Comparison of ENCODE assay signal across 9 cellular contexts in the genomic region with DNA sequence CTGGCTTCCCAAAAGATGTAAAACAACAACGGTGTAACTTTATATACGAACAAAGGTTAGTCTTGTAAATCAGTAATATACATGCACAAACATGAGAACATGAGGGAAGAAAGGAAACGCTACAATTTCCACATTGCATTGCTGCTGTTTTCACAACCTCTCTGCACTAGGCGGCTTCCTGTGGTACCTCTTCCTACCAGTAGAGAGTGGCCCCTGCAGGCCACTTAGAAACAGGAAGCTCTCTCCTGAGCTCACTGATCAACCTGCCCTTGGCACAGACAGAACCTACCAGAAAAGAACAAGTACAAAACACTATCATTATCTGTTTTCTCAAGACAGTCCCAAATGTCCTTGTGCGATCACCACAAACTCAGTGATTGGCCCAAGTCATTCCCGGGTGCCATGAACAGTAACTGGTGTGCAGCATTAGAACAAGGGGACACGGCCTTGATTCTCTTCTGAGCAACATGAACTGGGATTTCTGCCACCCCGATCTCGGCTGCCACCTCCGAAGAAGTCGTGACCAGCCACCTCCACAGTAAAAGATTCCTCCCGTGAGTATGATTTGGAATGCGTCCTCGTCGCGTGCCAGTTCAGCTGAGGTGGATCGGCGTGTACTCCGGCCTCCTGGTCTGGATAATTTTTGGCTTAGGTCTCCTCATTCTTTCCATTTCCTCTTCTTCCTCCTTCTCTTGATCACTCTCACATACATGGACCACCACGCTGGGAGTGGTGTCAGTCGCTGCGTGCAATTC. TPM values are rescaled to one million over a fixed set of nuclear protein-coding genes. Genes with fewer than 3 reads are reported as not detected.
A peak's percentile ranks its signal among the peaks of the same experiment; 100 is the strongest.
DNase-seq lines count a peak whose midpoint lies in the region; ATAC-seq, FAIRE-seq and TF ChIP-seq lines count a peak whose summit lies in the region.
"Had no signal": no experiment of that assay in that cellular context is flagged by ENCODE, and none has a peak within 500 bp of the region (broad histone marks: within the 10 kb centered on the region; RNA-seq: fewer than 3 reads in every experiment).

No MANE protein-coding gene starts in this region.

- peak; percentile 60 for TF ChIP-seq CTCF in OCI-LY7 (conservative IDR thresholded peaks at IDR 0.05; ENCODE audit: low read length)
- TF ChIP-seq CTCF in endothelial cell of umbilical vein (IDR thresholded peaks at IDR 0.05; ENCODE audit: extremely low read depth in 1 of 2, insufficient read depth in 1 of 2, low read depth in 1 of 2, low read length in 2 of 2): peak; percentile 14
- no peak for TF ChIP-seq CTCF in colonic mucosa (IDR thresholded peaks at IDR 0.05)

- DNase-seq in activated CD4-positive, alpha-beta T cell treated with anti-CD3 and anti-CD28 coated beads for 36 hours: peak; percentile 40
- no peak for DNase-seq in activated CD4-positive, alpha-beta T cell treated with anti-CD3 and anti-CD28 coated beads for 4 hours
- DNase-seq in OCI-LY7 (ENCODE audit: low spot score) (peak; percentile 43), endothelial cell of umbilical vein (ENCODE audit: low read depth, low spot score) (peak; percentile 22), colonic mucosa (no peak), GM19239 (ENCODE audit: insufficient read length, low spot score) (no peak)
- DNase-seq in stimulated activated effector memory CD8-positive, alpha-beta T cell treated with anti-CD3 and anti-CD28 coated beads, Interleukin-12 subunit alpha, Interleukin-12 subunit beta, amount 100 ng/mL, for 72 hours (ENCODE audit: low spot score in 2 of 2): no peak
- DNase-seq in effector memory CD4-positive, alpha-beta T cell: no peak
- DNase-seq: naive thymus-derived CD8-positive, alpha-beta T cell had no signal

- POLR2A ChIA-PET in activated CD4-positive, alpha-beta T cell treated with anti-CD3 and anti-CD28 coated beads for 36 hours (lab: Charles Lee): no interaction called here
- POLR2A ChIA-PET in OCI-LY7 (lab: Charles Lee): interaction anchor here (1.0 to 1.4 kb wide), 2 partner anchors 8 to 14 kb away, joined by 3 read pairs; no protein-coding TSS in a partner anchor
- POLR2A ChIA-PET in endothelial cell of umbilical vein (lab: Charles Lee): interaction anchor here (2.0 kb wide), 1 partner anchor 9 kb away, joined by 7 read pairs; no protein-coding TSS in a partner anchor

- peaks cover 14% of the 10 kb centered on the region for H3K36me3 Mint-ChIP-seq in activated CD4-positive, alpha-beta T cell treated with anti-CD3 and anti-CD28 coated beads for 36 hours (ENCODE audit: low read depth)
- H3K36me3 Mint-ChIP-seq in stimulated activated effector memory CD8-positive, alpha-beta T cell treated with anti-CD3 and anti-CD28 coated beads, Interleukin-12 subunit alpha, Interleukin-12 subunit beta, amount 100 ng/mL, for 72 hours: peaks cover 6% of the 10 kb centered on the region

- BruUV-seq in OCI-LY7 (replicated peaks; lab: Mats Ljungman, UMichigan) (no TSS peak), endothelial cell of umbilical vein (replicated peaks; lab: Mats Ljungman, UMichigan) (no TSS peak)

- H2AFZ ChIP-seq in OCI-LY7 (ENCODE audit: low read length): no peak overlapping the region
- H2AFZ ChIP-seq in endothelial cell of umbilical vein (ENCODE audit: low read depth, low read length): no peak overlapping the region

- 0 out of 2 replicates have a peak, but pooled peaks cover 3% of the 10 kb centered on the region for H4K20me1 ChIP-seq in OCI-LY7 (ENCODE audit: insufficient read depth, low read length)
- no peaks in the 10 kb centered on the region for H4K20me1 ChIP-seq in endothelial cell of umbilical vein (replicated peaks; ENCODE audit: control insufficient read depth, extremely low read depth, insufficient read depth, low read length)

- H3K27ac Mint-ChIP-seq in activated CD4-positive, alpha-beta T cell treated with anti-CD3 and anti-CD28 coated beads for 36 hours: no peak overlapping the region
- no peak overlapping the region for H3K27ac Mint-ChIP-seq in stimulated activated effector memory CD8-positive, alpha-beta T cell treated with anti-CD3 and anti-CD28 coated beads, Interleukin-12 subunit alpha, Interleukin-12 subunit beta, amount 100 ng/mL, for 72 hours
- H3K27ac Mint-ChIP-seq: naive thymus-derived CD8-positive, alpha-beta T cell had no signal

- H3K36me3 ChIP-seq in OCI-LY7 (ENCODE audit: insufficient read depth, low read length): no peaks in the 10 kb centered on the region
- H3K36me3 ChIP-seq in endothelial cell of umbilical vein (ENCODE audit: control insufficient read depth in 2 of 2, extremely low read depth in 1 of 2, insufficient read depth in 2 of 2, low read length in 2 of 2): peaks cover 5 to 20% of the 10 kb centered on the region in 2 experiments
- peaks cover 7% of the 10 kb centered on the region for H3K36me3 ChIP-seq in colonic mucosa
- H3K36me3 ChIP-seq in effector memory CD4-positive, alpha-beta T cell (ENCODE audit: control insufficient read depth, insufficient read depth, low read length): peaks cover 5% of the 10 kb centered on the region

- H3K9ac ChIP-seq in endothelial cell of umbilical vein (replicated peaks; ENCODE audit: extremely low read depth, insufficient read depth, low read length) (no peak overlapping the region), colonic mucosa (ENCODE audit: low read depth in 2 of 2, low read length in 2 of 2) (no peak overlapping the region)

- H3K9me3 ChIP-seq in OCI-LY7 (ENCODE audit: low read length) (no peaks in the 10 kb centered on the region), endothelial cell of umbilical vein (replicated peaks; ENCODE audit: control insufficient read depth, insufficient read depth, low read length) (no peaks in the 10 kb centered on the region), colonic mucosa (no peaks in the 10 kb centered on the region)
- H3K9me3 ChIP-seq in effector memory CD4-positive, alpha-beta T cell (ENCODE audit: control insufficient read depth, low read length): no peaks in the 10 kb centered on the region

- H3K9me1 ChIP-seq in endothelial cell of umbilical vein (replicated peaks; ENCODE audit: control insufficient read depth, extremely low read depth, insufficient read depth, low read length): no peaks in the 10 kb centered on the region

- H3K4me1 ChIP-seq in OCI-LY7 (ENCODE audit: insufficient read depth, low read length, poor library complexity, severe bottlenecking) (no peaks in the 10 kb centered on the region), endothelial cell of umbilical vein (ENCODE audit: control insufficient read depth, extremely low read depth, insufficient read depth, low read length) (no peaks in the 10 kb centered on the region), colonic mucosa (peaks cover 16% of the 10 kb centered on the region)
- no peaks in the 10 kb centered on the region for H3K4me1 ChIP-seq in effector memory CD4-positive, alpha-beta T cell (ENCODE audit: control insufficient read depth, insufficient read depth, low read length, poor library complexity, severe bottlenecking)

- H3K79me2 ChIP-seq in OCI-LY7 (ENCODE audit: insufficient read depth, low read depth, low read length): no peaks in the 10 kb centered on the region
- no peaks in the 10 kb centered on the region for H3K79me2 ChIP-seq in endothelial cell of umbilical vein (ENCODE audit: control insufficient read depth, insufficient read depth, low read length)

- no peaks in the 10 kb centered on the region for H3K9me3 Mint-ChIP-seq in activated CD4-positive, alpha-beta T cell treated with anti-CD3 and anti-CD28 coated beads for 36 hours (ENCODE audit: low read depth)
- no peaks in the 10 kb centered on the region for H3K9me3 Mint-ChIP-seq in stimulated activated effector memory CD8-positive, alpha-beta T cell treated with anti-CD3 and anti-CD28 coated beads, Interleukin-12 subunit alpha, Interleukin-12 subunit beta, amount 100 ng/mL, for 72 hours
- H3K9me3 Mint-ChIP-seq: naive thymus-derived CD8-positive, alpha-beta T cell had no signal

- H3K27me3 Mint-ChIP-seq in activated CD4-positive, alpha-beta T cell treated with anti-CD3 and anti-CD28 coated beads for 36 hours: peaks cover 1% of the 10 kb centered on the region
- H3K27me3 Mint-ChIP-seq: naive thymus-derived CD8-positive, alpha-beta T cell had no signal

- H3K4me2 ChIP-seq in OCI-LY7 (ENCODE audit: low read length): no peak overlapping the region
- H3K4me2 ChIP-seq in endothelial cell of umbilical vein (ENCODE audit: insufficient read depth, low read length): no peak overlapping the region

- FAIRE-seq in endothelial cell of umbilical vein (lab: Jason Lieb, UNC) (peak; percentile 69), GM19239 (lab: Jason Lieb, UNC) (no peak)

- H3K4me3 Mint-ChIP-seq in activated CD4-positive, alpha-beta T cell treated with anti-CD3 and anti-CD28 coated beads for 36 hours: no peak overlapping the region
- H3K4me3 Mint-ChIP-seq in stimulated activated effector memory CD8-positive, alpha-beta T cell treated with anti-CD3 and anti-CD28 coated beads, Interleukin-12 subunit alpha, Interleukin-12 subunit beta, amount 100 ng/mL, for 72 hours: no peak overlapping the region
- H3K4me3 Mint-ChIP-seq: naive thymus-derived CD8-positive, alpha-beta T cell had no signal

- peaks cover 19% of the 10 kb centered on the region for H3K4me1 Mint-ChIP-seq in activated CD4-positive, alpha-beta T cell treated with anti-CD3 and anti-CD28 coated beads for 36 hours
- H3K4me1 Mint-ChIP-seq in stimulated activated effector memory CD8-positive, alpha-beta T cell treated with anti-CD3 and anti-CD28 coated beads, Interleukin-12 subunit alpha, Interleukin-12 subunit beta, amount 100 ng/mL, for 72 hours: peaks cover 10% of the 10 kb centered on the region

- dilution Hi-C loops in endothelial cell of umbilical vein (cut with MboI; ENCODE audit: extremely low pct_ligation_motif_present, low sequenced_read_pairs): no loop called here

- H3K27me3 ChIP-seq in endothelial cell of umbilical vein (ENCODE audit: control insufficient read depth in 2 of 2, insufficient read depth in 2 of 2, low read length in 2 of 2) (no peaks in the 10 kb centered on the region), colonic mucosa (no peaks in the 10 kb centered on the region)
- H3K27me3 ChIP-seq in effector memory CD4-positive, alpha-beta T cell (replicated peaks; ENCODE audit: control insufficient read depth, insufficient read depth, low read length, poor library complexity, severe bottlenecking): no peaks in the 10 kb centered on the region

- H3K9me2 ChIP-seq in OCI-LY7 (ENCODE audit: insufficient read depth, low read length): no peaks in the 10 kb centered on the region

- H3K4me3 ChIP-seq in OCI-LY7 (ENCODE audit: low read depth, low read length, poor library complexity, severe bottlenecking) (no peak overlapping the region), endothelial cell of umbilical vein (replicated peaks in 1 of 3; ENCODE audit: insufficient read depth in 1 of 3, low read depth in 1 of 3, low read length in 3 of 3) (no peak overlapping the region), colonic mucosa (no peak overlapping the region)
- no peak overlapping the region for H3K4me3 ChIP-seq in effector memory CD4-positive, alpha-beta T cell (ENCODE audit: insufficient read depth, low read depth, low read length, poor library complexity, severe bottlenecking)

- TF ChIP-seq POLR2A in endothelial cell of umbilical vein (IDR thresholded peaks at IDR 0.05; ENCODE audit: low read depth, low read length): no peak

- CTCF ChIA-PET in activated CD4-positive, alpha-beta T cell treated with anti-CD3 and anti-CD28 coated beads for 36 hours (lab: Charles Lee): interaction anchor here (0.6 to 3.4 kb wide), 8 partner anchors 9 to 96 kb away, joined by 3 to 14 read pairs (median 4); no protein-coding TSS in a partner anchor
- CTCF ChIA-PET in OCI-LY7 (lab: Charles Lee; ENCODE audit: unreplicated experiment) (interaction anchor here (0.6 kb wide), 1 partner anchor 59 kb away, joined by 3 read pairs; no protein-coding TSS in a partner anchor), endothelial cell of umbilical vein (lab: Charles Lee) (interaction anchor here (1.0 to 5.0 kb wide), 7 partner anchors 9 to 114 kb away, joined by 3 to 31 read pairs (median 10); no protein-coding TSS in a partner anchor)

- ATAC-seq in activated CD4-positive, alpha-beta T cell treated with anti-CD3 and anti-CD28 coated beads for 36 hours: peak; percentile 92
- peak; percentile 72 for ATAC-seq in stimulated activated effector memory CD8-positive, alpha-beta T cell treated with anti-CD3 and anti-CD28 coated beads, Interleukin-12 subunit alpha, Interleukin-12 subunit beta, amount 100 ng/mL, for 72 hours

- intact Hi-C loops in activated CD4-positive, alpha-beta T cell treated with anti-CD3 and anti-CD28 coated beads for 36 hours (cut with DNase I, micrococcal nuclease): no loop called here
- intact Hi-C loops in OCI-LY7 (cut with micrococcal nuclease; ENCODE audit: unreplicated experiment): no loop called here
- intact Hi-C loops in endothelial cell of umbilical vein (cut with micrococcal nuclease): no loop called here
- intact Hi-C loops in colonic mucosa (cut with DNase I): no loop called here

- no peak overlapping the region for H3K27ac ChIP-seq in OCI-LY7 (ENCODE audit: low read depth, low read length, poor library complexity, severe bottlenecking)
- H3K27ac ChIP-seq in endothelial cell of umbilical vein (ENCODE audit: insufficient read depth, low read depth, low read length): no peak overlapping the region
- H3K27ac ChIP-seq in colonic mucosa: no peak overlapping the region
- no peak overlapping the region for H3K27ac ChIP-seq in effector memory CD4-positive, alpha-beta T cell (ENCODE audit: insufficient read depth, low read length, poor library complexity, severe bottlenecking)

RNA-seq across cellular contexts. Expression of a gene that starts 5.7 kb away (rescaled TPM):
- under 1 TPM in 1 of 2 experiments, not detected in 1; 0.07 TPM for total RNA-seq in activated CD4-positive, alpha-beta T cell treated with anti-CD3 and anti-CD28 coated beads for 36 hours
- total RNA-seq in OCI-LY7 (2014; rRNA removed; shearing (Covaris generic)): not detected in 2 replicates
- total RNA-seq in OCI-LY7 (2022): 0.15 and 0.24 TPM in 2 replicates
- total RNA-seq in endothelial cell of umbilical vein: 0.38 and 0.53 TPM in 2 replicates
- 0.08 and 0.10 TPM in 2 replicates for polyA plus RNA-seq in endothelial cell of umbilical vein
- polyA plus RNA-seq in endothelial cell of umbilical vein (2011; cell fraction: cytosol; rRNA removed): 0.06 TPM in 1 of 2 replicates, not detected in the other
- 0.40 and 0.62 TPM in 2 replicates for polyA plus RNA-seq in endothelial cell of umbilical vein (2011; cell fraction: nucleus; rRNA removed)
- polyA plus RNA-seq in endothelial cell of umbilical vein (2012): 0.12 and 0.25 TPM in 2 replicates
- polyA minus RNA-seq in endothelial cell of umbilical vein: 0.36 and 0.49 TPM in 2 replicates
- not detected for polyA minus RNA-seq in endothelial cell of umbilical vein (2011; cell fraction: cytosol; rRNA and poly(A)+ RNA removed)
- 0.87 and 2.0 TPM in 2 replicates for polyA minus RNA-seq in endothelial cell of umbilical vein (2011; cell fraction: nucleus; rRNA and poly(A)+ RNA removed)
- under 1 TPM in 1 of 2 donors, not detected in 1; 0.11 TPM for total RNA-seq in colonic mucosa
- polyA plus RNA-seq: naive thymus-derived CD8-positive, alpha-beta T cell had no signal

Comparison
In these comparisons a context has a peak if more than half of its experiments do, and no peak if none do; other contexts are left out.
1. DNase-seq: peak in activated CD4-positive, alpha-beta T cell treated with anti-CD3 and anti-CD28 coated beads for 36 hours (single experiment), OCI-LY7 (single experiment) and endothelial cell of umbilical vein (single experiment); none in activated CD4-positive, alpha-beta T cell treated with anti-CD3 and anti-CD28 coated beads for 4 hours (0 of 2), stimulated activated effector memory CD8-positive, alpha-beta T cell treated with anti-CD3 and anti-CD28 coated beads, Interleukin-12 subunit alpha, Interleukin-12 subunit beta, amount 100 ng/mL, for 72 hours (0 of 2), colonic mucosa (single experiment), GM19239 (single experiment) and effector memory CD4-positive, alpha-beta T cell (0 of 3).